1 cellular context compared by ENCODE assay signal in the genomic region with DNA sequence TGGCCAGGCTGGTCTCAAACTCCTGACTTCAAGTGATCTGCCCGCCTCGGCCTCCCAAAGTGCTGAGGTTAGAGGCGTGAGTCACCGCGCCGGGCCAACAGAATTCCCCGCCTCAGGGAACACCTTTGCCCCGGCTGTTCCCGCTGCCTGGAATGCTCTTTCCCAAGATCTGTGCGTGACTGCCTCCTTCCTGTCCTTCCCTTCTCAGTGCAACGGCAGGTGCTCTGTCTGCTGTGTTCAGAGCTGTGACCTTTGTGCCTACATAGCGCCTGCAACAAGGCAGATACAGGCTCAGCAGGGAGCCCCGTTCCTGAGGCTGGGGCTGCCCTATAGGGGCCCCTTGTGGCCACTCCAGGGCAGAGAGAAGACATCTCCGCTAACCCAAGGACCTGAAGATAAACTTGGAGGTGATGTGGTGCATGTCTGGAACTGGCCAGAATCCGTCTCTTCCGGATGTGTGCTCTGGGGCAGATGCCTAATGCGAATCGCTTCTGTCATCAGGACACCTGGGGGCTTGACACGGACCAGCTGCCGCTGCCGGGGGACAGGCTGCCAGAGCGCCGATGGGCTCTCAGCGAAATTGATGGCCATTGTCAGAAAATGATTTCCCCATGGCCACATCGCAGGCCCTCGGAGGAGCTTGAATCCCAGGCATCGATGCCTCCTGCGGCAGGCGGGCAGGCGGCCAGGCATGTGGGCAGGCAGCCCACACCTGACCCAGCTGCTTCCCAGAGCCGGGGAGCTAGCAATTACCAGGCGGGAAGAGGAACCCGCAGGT.
TF ChIP-seq lines count a peak whose summit lies in the region.

No MANE protein-coding gene starts in this region.

TF ChIP-seq in HepG2, 621 proteins besides CTCF, POLR2A, EP300 and RAD21 (continued from another document and continues in another):
- peak; percentile 79; the same call in 1 of the 2 replicates for TF ChIP-seq ZNF605 (CRISPR knock-in tag; IDR thresholded peaks at IDR 0.05)
- TF ChIP-seq RXRA (CRISPR knock-in tag; IDR thresholded peaks at IDR 0.05) = peak; percentile 98
- no peak for TF ChIP-seq CC2D1A (CRISPR knock-in tag; IDR thresholded peaks at IDR 0.05)
- 0 out of 2 replicates have a peak, but pooled peaks have one; percentile 48 for TF ChIP-seq AKAP8 (CRISPR knock-in tag; IDR thresholded peaks at IDR 0.05)
- TF ChIP-seq ZNF207 (IDR thresholded peaks at IDR 0.05; ENCODE audit: borderline replicate concordance) = no peak
- 0 out of 2 replicates have a peak, but pooled peaks have one; percentile 68 for TF ChIP-seq IRX3 (CRISPR knock-in tag; IDR thresholded peaks at IDR 0.05; ENCODE audit: borderline replicate concordance, low read depth)
- TF ChIP-seq, protein P1, sequence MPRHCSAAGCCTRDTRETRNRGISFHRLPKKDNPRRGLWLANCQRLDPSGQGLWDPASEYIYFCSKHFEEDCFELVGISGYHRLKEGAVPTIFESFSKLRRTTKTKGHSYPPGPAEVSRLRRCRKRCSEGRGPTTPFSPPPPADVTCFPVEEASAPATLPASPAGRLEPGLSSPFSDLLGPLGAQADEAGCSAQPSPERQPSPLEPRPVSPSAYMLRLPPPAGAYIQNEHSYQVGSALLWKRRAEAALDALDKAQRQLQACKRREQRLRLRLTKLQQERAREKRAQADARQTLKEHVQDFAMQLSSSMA (CRISPR knock-in tag; IDR thresholded peaks at IDR 0.05) = peak; percentile 55; the same call in 1 of the 2 replicates
- TF ChIP-seq ASH2L (IDR thresholded peaks at IDR 0.05; ENCODE audit: insufficient read length, low read depth, low read length) = peak; percentile 31
- TF ChIP-seq FOSL1 (CRISPR knock-in tag; IDR thresholded peaks at IDR 0.05; ENCODE audit: borderline replicate concordance) = peak; percentile 82
- TF ChIP-seq ZNF614 (CRISPR knock-in tag; IDR thresholded peaks at IDR 0.05; ENCODE audit: borderline replicate concordance) = peak; percentile 96
- TF ChIP-seq, protein P2, sequence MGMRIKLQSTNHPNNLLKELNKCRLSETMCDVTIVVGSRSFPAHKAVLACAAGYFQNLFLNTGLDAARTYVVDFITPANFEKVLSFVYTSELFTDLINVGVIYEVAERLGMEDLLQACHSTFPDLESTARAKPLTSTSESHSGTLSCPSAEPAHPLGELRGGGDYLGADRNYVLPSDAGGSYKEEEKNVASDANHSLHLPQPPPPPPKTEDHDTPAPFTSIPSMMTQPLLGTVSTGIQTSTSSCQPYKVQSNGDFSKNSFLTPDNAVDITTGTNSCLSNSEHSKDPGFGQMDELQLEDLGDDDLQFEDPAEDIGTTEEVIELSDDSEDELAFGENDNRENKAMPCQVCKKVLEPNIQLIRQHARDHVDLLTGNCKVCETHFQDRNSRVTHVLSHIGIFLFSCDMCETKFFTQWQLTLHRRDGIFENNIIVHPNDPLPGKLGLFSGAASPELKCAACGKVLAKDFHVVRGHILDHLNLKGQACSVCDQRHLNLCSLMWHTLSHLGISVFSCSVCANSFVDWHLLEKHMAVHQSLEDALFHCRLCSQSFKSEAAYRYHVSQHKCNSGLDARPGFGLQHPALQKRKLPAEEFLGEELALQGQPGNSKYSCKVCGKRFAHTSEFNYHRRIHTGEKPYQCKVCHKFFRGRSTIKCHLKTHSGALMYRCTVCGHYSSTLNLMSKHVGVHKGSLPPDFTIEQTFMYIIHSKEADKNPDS (CRISPR knock-in tag; IDR thresholded peaks at IDR 0.05) = 0 out of 2 replicates have a peak, but pooled peaks have one; percentile 21
- TF ChIP-seq ZNF34 (CRISPR knock-in tag; IDR thresholded peaks at IDR 0.05; ENCODE audit: borderline replicate concordance) = peak; percentile 96
- TF ChIP-seq, protein P3, sequence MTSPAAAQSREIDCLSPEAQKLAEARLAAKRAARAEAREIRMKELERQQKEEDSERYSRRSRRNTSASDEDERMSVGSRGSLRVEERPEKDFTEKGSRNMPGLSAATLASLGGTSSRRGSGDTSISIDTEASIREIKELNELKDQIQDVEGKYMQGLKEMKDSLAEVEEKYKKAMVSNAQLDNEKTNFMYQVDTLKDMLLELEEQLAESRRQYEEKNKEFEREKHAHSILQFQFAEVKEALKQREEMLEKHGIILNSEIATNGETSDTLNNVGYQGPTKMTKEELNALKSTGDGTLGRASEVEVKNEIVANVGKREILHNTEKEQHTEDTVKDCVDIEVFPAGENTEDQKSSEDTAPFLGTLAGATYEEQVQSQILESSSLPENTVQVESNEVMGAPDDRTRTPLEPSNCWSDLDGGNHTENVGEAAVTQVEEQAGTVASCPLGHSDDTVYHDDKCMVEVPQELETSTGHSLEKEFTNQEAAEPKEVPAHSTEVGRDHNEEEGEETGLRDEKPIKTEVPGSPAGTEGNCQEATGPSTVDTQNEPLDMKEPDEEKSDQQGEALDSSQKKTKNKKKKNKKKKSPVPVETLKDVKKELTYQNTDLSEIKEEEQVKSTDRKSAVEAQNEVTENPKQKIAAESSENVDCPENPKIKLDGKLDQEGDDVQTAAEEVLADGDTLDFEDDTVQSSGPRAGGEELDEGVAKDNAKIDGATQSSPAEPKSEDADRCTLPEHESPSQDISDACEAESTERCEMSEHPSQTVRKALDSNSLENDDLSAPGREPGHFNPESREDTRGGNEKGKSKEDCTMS (CRISPR knock-in tag; conservative IDR thresholded peaks at IDR 0.05) = no peak
- TF ChIP-seq TP53 (CRISPR knock-in tag; conservative IDR thresholded peaks at IDR 0.05) = no peak
- TF ChIP-seq ELF4 (CRISPR knock-in tag; IDR thresholded peaks at IDR 0.05; ENCODE audit: borderline replicate concordance) = no peak
- TF ChIP-seq SNAI1 (CRISPR knock-in tag; IDR thresholded peaks at IDR 0.05; ENCODE audit: borderline replicate concordance) = 0 out of 2 replicates have a peak, but pooled peaks have one; percentile 51
- no peak; the same call in 1 of the 2 replicates for TF ChIP-seq SP140L (CRISPR knock-in tag; IDR thresholded peaks at IDR 0.05; ENCODE audit: borderline replicate concordance)
- TF ChIP-seq ZNF101 (CRISPR knock-in tag; IDR thresholded peaks at IDR 0.05; ENCODE audit: borderline replicate concordance, low read depth) = no peak
- TF ChIP-seq ZSCAN9 (CRISPR knock-in tag; IDR thresholded peaks at IDR 0.05; ENCODE audit: borderline replicate concordance) = peak; percentile 94; the same call in 1 of the 2 replicates
- TF ChIP-seq SSRP1 (CRISPR knock-in tag; IDR thresholded peaks at IDR 0.05) = 0 out of 2 replicates have a peak, but pooled peaks have one; percentile 51
- TF ChIP-seq MAFF (IDR thresholded peaks at IDR 0.05; ENCODE audit: low read depth, low read length) = peak; percentile 20; the same call in 1 of the 2 replicates
- no peak for TF ChIP-seq ZNF83 (CRISPR knock-in tag; IDR thresholded peaks at IDR 0.05; ENCODE audit: borderline replicate concordance)
- TF ChIP-seq TAF1 (CRISPR knock-in tag; IDR thresholded peaks at IDR 0.05) = no peak
- peak; percentile 82 for TF ChIP-seq ZNF12 (CRISPR knock-in tag; IDR thresholded peaks at IDR 0.05)
- peak; percentile 43; the same call in 1 of the 2 replicates for TF ChIP-seq CBFB (CRISPR knock-in tag; IDR thresholded peaks at IDR 0.05)
- TF ChIP-seq NFKBIZ (CRISPR knock-in tag; IDR thresholded peaks at IDR 0.05) = peak; percentile 84
- no peak for TF ChIP-seq RFXANK (CRISPR knock-in tag; IDR thresholded peaks at IDR 0.05)
- no peak for TF ChIP-seq ZNF260 (CRISPR knock-in tag; IDR thresholded peaks at IDR 0.05; ENCODE audit: borderline replicate concordance, low read depth)
- peak; percentile 54; the same call in 1 of the 2 replicates for TF ChIP-seq PHF8 (CRISPR knock-in tag; IDR thresholded peaks at IDR 0.05)
- TF ChIP-seq, protein P4, sequence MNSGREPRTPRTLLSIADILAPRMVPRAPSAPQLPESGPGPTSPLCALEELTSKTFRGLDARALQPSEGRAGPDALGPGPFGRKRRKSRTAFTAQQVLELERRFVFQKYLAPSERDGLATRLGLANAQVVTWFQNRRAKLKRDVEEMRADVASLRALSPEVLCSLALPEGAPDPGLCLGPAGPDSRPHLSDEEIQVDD (CRISPR knock-in tag; IDR thresholded peaks at IDR 0.05; ENCODE audit: borderline replicate concordance) = no peak
- TF ChIP-seq SIX1 (CRISPR knock-in tag; IDR thresholded peaks at IDR 0.05; ENCODE audit: borderline replicate concordance) = peak; percentile 38; the same call in 1 of the 2 replicates
- TF ChIP-seq TEAD3 (CRISPR knock-in tag; optimal IDR thresholded peaks at IDR 0.05; ENCODE audit: borderline replicate concordance) = peak; percentile 99
- TF ChIP-seq ZNF205 (CRISPR knock-in tag; IDR thresholded peaks at IDR 0.05) = peak; percentile 92
- peak; percentile 46; the same call in 1 of the 2 replicates for TF ChIP-seq ZNF891 (CRISPR knock-in tag; IDR thresholded peaks at IDR 0.05)
- TF ChIP-seq, protein P5, sequence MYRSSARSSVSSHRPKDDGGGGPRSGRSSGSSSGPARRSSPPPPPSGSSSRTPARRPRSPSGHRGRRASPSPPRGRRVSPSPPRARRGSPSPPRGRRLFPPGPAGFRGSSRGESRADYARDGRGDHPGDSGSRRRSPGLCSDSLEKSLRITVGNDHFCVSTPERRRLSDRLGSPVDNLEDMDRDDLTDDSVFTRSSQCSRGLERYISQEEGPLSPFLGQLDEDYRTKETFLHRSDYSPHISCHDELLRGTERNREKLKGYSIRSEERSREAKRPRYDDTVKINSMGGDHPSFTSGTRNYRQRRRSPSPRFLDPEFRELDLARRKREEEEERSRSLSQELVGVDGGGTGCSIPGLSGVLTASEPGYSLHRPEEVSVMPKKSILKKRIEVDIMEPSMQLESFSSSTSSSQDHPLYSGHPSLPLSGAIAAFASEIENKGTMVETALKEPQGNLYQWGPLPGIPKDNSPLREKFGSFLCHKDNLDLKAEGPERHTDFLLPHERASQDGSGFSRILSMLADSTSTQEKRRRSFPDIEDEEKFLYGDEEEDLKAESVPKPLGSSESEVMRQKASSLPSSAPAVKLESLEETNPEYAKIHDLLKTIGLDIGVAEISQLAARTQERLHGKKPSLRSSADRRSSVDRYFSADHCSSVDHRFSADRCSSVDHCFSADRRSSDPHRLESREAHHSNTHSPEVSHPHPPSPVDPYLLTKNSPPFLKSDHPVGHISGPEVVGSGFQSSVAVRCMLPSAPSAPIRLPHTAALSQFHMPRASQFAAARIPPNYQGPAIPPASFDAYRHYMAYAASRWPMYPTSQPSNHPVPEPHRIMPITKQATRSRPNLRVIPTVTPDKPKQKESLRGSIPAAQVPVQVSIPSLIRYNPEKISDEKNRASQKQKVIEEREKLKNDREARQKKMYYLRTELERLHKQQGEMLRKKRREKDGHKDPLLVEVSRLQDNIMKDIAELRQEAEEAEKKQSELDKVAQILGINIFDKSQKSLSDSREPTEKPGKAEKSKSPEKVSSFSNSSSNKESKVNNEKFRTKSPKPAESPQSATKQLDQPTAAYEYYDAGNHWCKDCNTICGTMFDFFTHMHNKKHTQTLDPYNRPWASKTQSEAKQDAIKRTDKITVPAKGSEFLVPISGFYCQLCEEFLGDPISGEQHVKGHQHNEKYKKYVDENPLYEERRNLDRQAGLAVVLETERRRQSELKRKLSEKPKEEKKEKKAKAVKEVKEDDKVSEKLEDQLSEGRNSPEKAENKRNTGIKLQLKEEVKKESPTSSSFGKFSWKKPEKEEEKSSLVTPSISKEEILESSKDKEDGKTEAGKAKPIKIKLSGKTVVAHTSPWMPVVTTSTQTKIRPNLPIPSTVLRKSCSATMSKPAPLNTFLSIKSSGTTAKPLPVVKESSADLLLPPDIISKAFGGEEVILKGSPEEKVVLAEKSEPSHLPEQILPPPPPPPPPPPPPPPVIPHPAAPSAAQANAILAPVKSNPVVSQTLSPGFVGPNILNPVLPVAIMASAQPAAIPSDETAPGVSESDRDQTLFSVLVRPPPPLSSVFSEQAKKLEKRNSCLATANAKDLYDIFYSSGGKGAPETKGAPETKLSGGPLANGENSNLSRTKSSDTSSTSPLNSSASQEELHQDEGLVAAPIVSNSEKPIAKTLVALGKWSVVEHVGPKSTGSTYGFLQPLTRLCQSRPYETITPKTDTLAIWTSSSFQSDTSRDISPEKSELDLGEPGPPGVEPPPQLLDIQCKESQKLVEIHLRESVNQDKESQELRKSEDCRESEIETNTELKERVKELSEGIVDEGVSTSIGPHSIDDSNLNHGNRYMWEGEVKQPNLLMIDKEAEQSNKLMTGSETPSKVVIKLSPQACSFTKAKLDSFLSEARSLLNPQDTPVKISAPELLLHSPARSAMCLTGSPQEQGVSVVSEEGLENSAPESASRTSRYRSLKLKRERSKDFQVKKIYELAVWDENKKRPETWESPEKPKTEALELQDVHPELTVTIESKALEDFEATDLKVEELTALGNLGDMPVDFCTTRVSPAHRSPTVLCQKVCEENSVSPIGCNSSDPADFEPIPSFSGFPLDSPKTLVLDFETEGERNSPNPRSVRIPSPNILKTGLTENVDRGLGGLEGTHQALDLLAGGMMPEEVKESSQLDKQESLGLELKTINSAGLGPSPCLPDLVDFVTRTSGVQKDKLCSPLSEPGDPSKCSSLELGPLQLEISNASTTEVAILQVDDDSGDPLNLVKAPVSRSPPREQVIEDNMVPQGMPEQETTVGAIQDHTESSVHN (CRISPR knock-in tag; IDR thresholded peaks at IDR 0.05) = no peak
- TF ChIP-seq SALL2 (CRISPR knock-in tag; IDR thresholded peaks at IDR 0.05) = no peak
- TF ChIP-seq, protein P6, sequence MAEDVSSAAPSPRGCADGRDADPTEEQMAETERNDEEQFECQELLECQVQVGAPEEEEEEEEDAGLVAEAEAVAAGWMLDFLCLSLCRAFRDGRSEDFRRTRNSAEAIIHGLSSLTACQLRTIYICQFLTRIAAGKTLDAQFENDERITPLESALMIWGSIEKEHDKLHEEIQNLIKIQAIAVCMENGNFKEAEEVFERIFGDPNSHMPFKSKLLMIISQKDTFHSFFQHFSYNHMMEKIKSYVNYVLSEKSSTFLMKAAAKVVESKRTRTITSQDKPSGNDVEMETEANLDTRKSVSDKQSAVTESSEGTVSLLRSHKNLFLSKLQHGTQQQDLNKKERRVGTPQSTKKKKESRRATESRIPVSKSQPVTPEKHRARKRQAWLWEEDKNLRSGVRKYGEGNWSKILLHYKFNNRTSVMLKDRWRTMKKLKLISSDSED (CRISPR knock-in tag; IDR thresholded peaks at IDR 0.05) = 0 out of 2 replicates have a peak, but pooled peaks have one; percentile 62
- TF ChIP-seq ZNF292 (CRISPR knock-in tag; IDR thresholded peaks at IDR 0.05; ENCODE audit: borderline replicate concordance, low read depth) = peak; percentile 96
- TF ChIP-seq ZNF263 (CRISPR knock-in tag; IDR thresholded peaks at IDR 0.05) = peak; percentile 66
- TF ChIP-seq ZNF282 (IDR thresholded peaks at IDR 0.05; ENCODE audit: partially characterized antibody) = no peak
- TF ChIP-seq KDM1A (CRISPR knock-in tag; IDR thresholded peaks at IDR 0.05) = peak; percentile 84
- TF ChIP-seq TCF7L2 (IDR thresholded peaks at IDR 0.05; ENCODE audit: low read depth, low read length) = no peak
- peak; percentile 79; the same call in 1 of the 2 replicates for TF ChIP-seq DPF2 (CRISPR knock-in tag; IDR thresholded peaks at IDR 0.05; ENCODE audit: borderline replicate concordance, low read depth)
- TF ChIP-seq ELF3 (CRISPR knock-in tag; IDR thresholded peaks at IDR 0.05) = peak; percentile 92
- peak; percentile 71 for TF ChIP-seq ZNF121 (CRISPR knock-in tag; IDR thresholded peaks at IDR 0.05)
- peak; percentile 50; the same call in 1 of the 2 replicates for TF ChIP-seq ZBTB7B (CRISPR knock-in tag; IDR thresholded peaks at IDR 0.05)
- no peak for TF ChIP-seq U2AF2 (IDR thresholded peaks at IDR 0.05; ENCODE audit: low read depth, low read length)
- TF ChIP-seq HHEX (CRISPR knock-in tag; IDR thresholded peaks at IDR 0.05) = no peak
- TF ChIP-seq WIZ (CRISPR knock-in tag; IDR thresholded peaks at IDR 0.05) = no peak
- no peak; the same call in 1 of the 2 replicates for TF ChIP-seq ZNF782 (CRISPR knock-in tag; IDR thresholded peaks at IDR 0.05; ENCODE audit: borderline replicate concordance)
- peak; percentile 70; the same call in 1 of the 2 replicates for TF ChIP-seq ZBTB21 (CRISPR knock-in tag; IDR thresholded peaks at IDR 0.05)
